Comparison of ENCODE assay signal across 8 cellular contexts in the genomic region with DNA sequence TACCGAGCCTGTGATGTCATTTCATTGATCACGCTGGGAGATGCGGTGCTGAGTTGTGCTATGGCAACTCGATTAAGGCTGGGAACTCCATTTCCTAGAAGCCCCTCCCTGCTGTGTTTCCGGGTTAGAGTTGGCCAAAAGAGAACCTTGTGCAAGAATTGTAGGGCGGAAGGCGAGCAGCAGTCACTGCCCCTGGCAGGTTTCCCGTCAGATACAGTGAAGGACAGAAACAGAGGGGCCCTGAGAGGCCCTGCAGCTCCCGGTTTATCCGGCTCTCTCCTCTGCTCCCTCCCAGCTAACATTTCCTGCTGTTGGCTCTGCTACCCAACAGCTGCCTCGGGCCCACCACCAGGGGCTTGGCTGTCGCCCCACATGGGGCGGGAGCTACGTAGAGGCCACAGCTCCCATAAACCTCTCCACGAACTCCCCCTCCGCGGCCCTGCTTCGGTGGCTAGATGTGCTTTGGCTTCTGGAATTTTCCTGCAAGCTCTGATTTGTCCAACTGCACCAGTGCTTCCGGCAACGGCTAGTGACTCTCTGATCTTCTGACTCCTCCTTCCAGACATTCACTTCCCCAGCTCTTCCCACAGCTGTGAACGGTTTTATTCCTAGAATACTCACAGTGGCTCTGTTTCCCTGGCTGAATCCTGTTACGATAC.
DNase-seq lines count a peak whose midpoint lies in the region; ATAC-seq and TF ChIP-seq lines count a peak whose summit lies in the region.

No MANE protein-coding gene starts in this region.

- peak; percentile 85 for ATAC-seq in memory B cell (ENCODE audit: low read depth)

- H3K4me1 Mint-ChIP-seq in activated CD4-positive, alpha-beta memory T cell treated with anti-CD3 and anti-CD28 coated beads, Interleukin-2, amount 10 ng/mL, durations not matched to agents 7 days and 5 days: peaks cover 27% of the 10 kb centered on the region
- peaks cover 14% of the 10 kb centered on the region for H3K4me1 Mint-ChIP-seq in memory B cell

- TF ChIP-seq CTCF in GM12865 (IDR thresholded peaks at IDR 0.05; ENCODE audit: insufficient read depth, low read depth, low read length, missing control alignments): no peak

- peaks cover 7% of the 10 kb centered on the region for H3K27me3 Mint-ChIP-seq in activated CD4-positive, alpha-beta memory T cell treated with anti-CD3 and anti-CD28 coated beads, Interleukin-2, amount 10 ng/mL, durations not matched to agents 7 days and 5 days
- peaks cover 12% of the 10 kb centered on the region for H3K27me3 Mint-ChIP-seq in memory B cell

- no peaks in the 10 kb centered on the region for H3K9me3 Mint-ChIP-seq in activated CD4-positive, alpha-beta memory T cell treated with anti-CD3 and anti-CD28 coated beads, Interleukin-2, amount 10 ng/mL, durations not matched to agents 7 days and 5 days
- H3K9me3 Mint-ChIP-seq in memory B cell: no peaks in the 10 kb centered on the region

- no peak overlapping the region for H3K4me3 ChIP-seq in GM12865 (ENCODE audit: low read depth, low read length)

- DNase-seq in GM12865 (ENCODE audit: low read depth): peak; percentile 23
- peak; percentile 76 for DNase-seq in NCI-H2227 (lab: John Stamatoyannopoulos, UW; ENCODE audit: unreplicated experiment)
- peak; percentile 69 for DNase-seq in activated CD4-positive, alpha-beta memory T cell treated with anti-CD3 and anti-CD28 coated beads, Interleukin-2, amount 10 ng/mL, durations not matched to agents 7 days and 5 days
- DNase-seq in effector CD8-positive, alpha-beta T cell (lab: John Stamatoyannopoulos, UW): peak; percentile 1
- DNase-seq in memory B cell (ENCODE audit: low spot score in 2 of 2): peak in 1 of 2 donors; percentile 5
- peak; percentile 5 to 9 (median 9) for DNase-seq in stimulated activated CD4-positive, alpha-beta T cell treated with anti-CD3 and anti-CD28 coated beads, TNF-alpha, amount 100 ng/mL, for 4 hours (ENCODE audit: low read depth in 3 of 3)
- no peak for DNase-seq in HuH-7.5 (ENCODE audit: low spot score)
- no peak for DNase-seq in DMS114 treated with DMSO at 0.1 percent for 48 hours (lab: John Stamatoyannopoulos, UW; ENCODE audit: unreplicated experiment)

- POLR2A ChIA-PET in activated CD4-positive, alpha-beta memory T cell treated with anti-CD3 and anti-CD28 coated beads, Interleukin-2, amount 10 ng/mL, durations not matched to agents 7 days and 5 days (lab: Charles Lee): interaction anchor here (1.1 to 2.1 kb wide), 3 partner anchors 13 to 75 kb away, joined by 3 to 21 read pairs (median 4); a partner anchor contains a TSS

- H3K4me3 Mint-ChIP-seq in activated CD4-positive, alpha-beta memory T cell treated with anti-CD3 and anti-CD28 coated beads, Interleukin-2, amount 10 ng/mL, durations not matched to agents 7 days and 5 days: peak overlapping the region; percentile 66
- peak overlapping the region; percentile 68 for H3K4me3 Mint-ChIP-seq in memory B cell

- peak overlapping the region; percentile 64 for H3K27ac Mint-ChIP-seq in activated CD4-positive, alpha-beta memory T cell treated with anti-CD3 and anti-CD28 coated beads, Interleukin-2, amount 10 ng/mL, durations not matched to agents 7 days and 5 days
- H3K27ac Mint-ChIP-seq in memory B cell: peak overlapping the region; percentile 70

- no peaks in the 10 kb centered on the region for H3K36me3 Mint-ChIP-seq in activated CD4-positive, alpha-beta memory T cell treated with anti-CD3 and anti-CD28 coated beads, Interleukin-2, amount 10 ng/mL, durations not matched to agents 7 days and 5 days (ENCODE audit: low read depth)
- H3K36me3 Mint-ChIP-seq in memory B cell: no peaks in the 10 kb centered on the region

- CTCF ChIA-PET in activated CD4-positive, alpha-beta memory T cell treated with anti-CD3 and anti-CD28 coated beads, Interleukin-2, amount 10 ng/mL, durations not matched to agents 7 days and 5 days (lab: Charles Lee): interaction anchor here (0.9 kb wide), 1 partner anchor 105 kb away, joined by 3 read pairs; no protein-coding TSS in a partner anchor

Comparison
In these comparisons a context has a peak if more than half of its experiments do, and no peak if none do; other contexts are left out.
1. DNase-seq: peak in GM12865 (single experiment), NCI-H2227 (single experiment), activated CD4-positive, alpha-beta memory T cell treated with anti-CD3 and anti-CD28 coated beads, Interleukin-2, amount 10 ng/mL, durations not matched to agents 7 days and 5 days (single experiment), effector CD8-positive, alpha-beta T cell (single experiment) and stimulated activated CD4-positive, alpha-beta T cell treated with anti-CD3 and anti-CD28 coated beads, TNF-alpha, amount 100 ng/mL, for 4 hours (3 of 3); none in HuH-7.5 (single experiment) and DMS114 treated with DMSO at 0.1 percent for 48 hours (single experiment).